ENCODE assay signal across 19 cellular contexts in the genomic region with DNA sequence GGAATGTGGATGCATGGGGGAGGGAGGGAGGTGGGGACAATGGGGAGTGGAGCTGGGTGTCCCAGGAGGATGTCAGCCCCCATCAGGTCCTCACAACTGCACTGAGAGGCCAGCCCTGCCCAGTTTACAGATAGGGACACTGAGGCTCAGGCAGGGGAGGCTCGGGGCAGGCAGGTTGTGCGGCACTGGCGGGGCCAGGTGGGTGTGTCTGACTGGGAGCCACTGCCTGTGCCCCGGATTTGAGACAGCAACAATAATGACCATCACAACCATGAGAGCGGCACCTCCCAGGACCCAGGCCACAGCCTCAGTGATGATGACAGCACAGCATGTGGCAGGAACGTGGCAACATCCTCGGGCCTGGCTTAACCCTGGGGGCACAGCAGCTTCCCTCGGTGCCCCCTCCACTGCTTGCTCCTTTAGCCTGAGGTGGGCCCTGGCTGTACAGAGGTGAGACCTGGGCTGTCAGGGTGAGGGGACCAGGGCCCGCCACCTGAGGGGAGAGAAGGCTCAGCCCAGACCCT. TPM values are rescaled to one million over a fixed set of nuclear protein-coding genes. Genes with fewer than 3 reads are reported as not detected.
A peak's percentile ranks its signal among the peaks of the same experiment; 100 is the strongest.
DNase-seq lines count a peak whose midpoint lies in the region; ATAC-seq, FAIRE-seq and TF ChIP-seq lines count a peak whose summit lies in the region.
"Had no signal": no experiment of that assay in that cellular context is flagged by ENCODE, and none has a peak within 500 bp of the region (broad histone marks: within the 10 kb centered on the region; RNA-seq: fewer than 3 reads in every experiment).

No MANE protein-coding gene starts in this region.

- no peak overlapping the region for H2BK120ac ChIP-seq in H1 (replicated peaks; ENCODE audit: low read depth, low read length)

- 83% methylated on average over 9 of the region's 9 CpGs; no CpG with 5 or more reads in 1 of the 2 experiments for WGBS in H1 (ENCODE audit: extremely low coverage in 1 of 2, insufficient coverage in 1 of 2, insufficient read length in 1 of 2, insufficient replicate concordance in 2 of 2, low coverage in 1 of 2, low lambda C conversion rate in 2 of 2, missing lambda C conversion rate in 1 of 2), 2 experiments

- no peak overlapping the region for H3K9ac ChIP-seq in H1 (replicated peaks in 1 of 4; ENCODE audit: extremely low read depth in 1 of 4, low read depth in 3 of 4, low read length in 3 of 4)
- H3K9ac ChIP-seq: GM23248 had no signal

- H3K9me3 ChIP-seq in H1 (ENCODE audit: insufficient read depth in 2 of 2, low read depth in 1 of 2, low read length in 1 of 2) (no peaks in the 10 kb centered on the region), osteoblast (ENCODE audit: low read depth, low read length) (no peaks in the 10 kb centered on the region)
- H3K9me3 ChIP-seq: HAP-1 had no signal

- no peak overlapping the region for H4K5ac ChIP-seq in H1 (ENCODE audit: insufficient read length, low read depth, low read length)

- TF ChIP-seq POLR2A in H1 (IDR thresholded peaks at IDR 0.05; ENCODE audit: control extremely low read depth in 1 of 2, low read depth in 2 of 2, low read length in 2 of 2) = no peak

- H3K79me1 ChIP-seq in H1 (ENCODE audit: low read depth, low read length) = no peaks in the 10 kb centered on the region

- POLR2A ChIA-PET in H1 (lab: Charles Lee; ENCODE audit: partially characterized antibody) = interaction anchor here (0.5 kb wide), 1 partner anchor 88 kb away, joined by 3 read pairs; no protein-coding TSS in a partner anchor

- H3K79me2 ChIP-seq in H1 (ENCODE audit: control insufficient read depth in 1 of 2, insufficient read depth in 2 of 2, low read length in 2 of 2) (no peaks in the 10 kb centered on the region), osteoblast (ENCODE audit: insufficient read depth, low read length) (no peaks in the 10 kb centered on the region)

- FAIRE-seq in H1 (lab: Jason Lieb, UNC) = no peak
- FAIRE-seq: D721Med, GM12878, GM19239 had no signal

- TF ChIP-seq CTCF in H1 (IDR thresholded peaks at IDR 0.05; ENCODE audit: control extremely low read depth in 1 of 3, insufficient read depth in 1 of 3, low read depth in 1 of 3, low read length in 3 of 3) = no peak
- no peak for TF ChIP-seq CTCF in osteoblast (IDR thresholded peaks at IDR 0.05; ENCODE audit: extremely low read depth, low read depth, low read length)

- H3K36me3 ChIP-seq in H7 (replicated peaks; ENCODE audit: control insufficient read depth, insufficient read depth, low read length) (no peaks in the 10 kb centered on the region), H1 (ENCODE audit: control insufficient read depth in 2 of 4, insufficient read depth in 4 of 4, low read length in 3 of 4) (no peaks in the 10 kb centered on the region), osteoblast (ENCODE audit: insufficient read depth, low read length) (no peaks in the 10 kb centered on the region)
- H3K36me3 ChIP-seq: HAP-1 had no signal

- H2AFZ ChIP-seq in H1 (ENCODE audit: low read length) (no peak overlapping the region), osteoblast (ENCODE audit: low read length) (no peak overlapping the region)
- H2AFZ ChIP-seq: GM23248 had no signal

- H3K4me1 ChIP-seq in H1 (replicated peaks in 1 of 4; ENCODE audit: control insufficient read depth in 3 of 4, insufficient read depth in 4 of 4, low read length in 3 of 4) (peaks cover 0 to 11% (median 6%) of the 10 kb centered on the region in 4 experiments; a peak in 6 of 7 replicates), osteoblast (ENCODE audit: insufficient read depth, low read length) (no peaks in the 10 kb centered on the region)
- H3K4me1 ChIP-seq: HAP-1 had no signal

- no peak overlapping the region for H2BK12ac ChIP-seq in H1 (ENCODE audit: low read depth, low read length)

- H3K4me1 Mint-ChIP-seq in stimulated activated naive B cell treated with anti-CD40 and anti-IgM and Interleukin-4, amounts not matched to agents 10 μg/mL and 1 μg/mL and 100 μg/mL, for 72 hours = peaks cover 5 to 6% of the 10 kb centered on the region in 2 donors
- H3K4me1 Mint-ChIP-seq: CD4-positive, CD25-positive, alpha-beta regulatory T cell had no signal

- H3K18ac ChIP-seq in H1 (ENCODE audit: extremely low read depth, low read length) = no peak overlapping the region

- TF ChIP-seq RAD21 in H1 (IDR thresholded peaks at IDR 0.05 in 1 of 2, conservative IDR thresholded peaks at IDR 0.05 in 1 of 2; ENCODE audit: low read depth in 2 of 2, low read length in 2 of 2) = no peak

- no peaks in the 10 kb centered on the region for H3K36me3 Mint-ChIP-seq in stimulated activated naive B cell treated with anti-CD40 and anti-IgM and Interleukin-4, amounts not matched to agents 10 μg/mL and 1 μg/mL and 100 μg/mL, for 72 hours
- H3K36me3 Mint-ChIP-seq: CD4-positive, CD25-positive, alpha-beta regulatory T cell; CD8-positive, alpha-beta T cell had no signal

- TF ChIP-seq EP300 in H1 (IDR thresholded peaks at IDR 0.05; ENCODE audit: borderline replicate concordance in 1 of 2, low read depth in 2 of 2, low read length in 2 of 2) = no peak

- H2BK15ac ChIP-seq in H1 (ENCODE audit: low read length) = no peak overlapping the region

- H3K56ac ChIP-seq in H1 (replicated peaks; ENCODE audit: insufficient read length, low read depth, low read length) = no peak overlapping the region

- no peak overlapping the region for H3K14ac ChIP-seq in H1 (ENCODE audit: insufficient read length)

- H3K4me3 ChIP-seq in H7 (ENCODE audit: insufficient read depth, low read depth, low read length) (no peak overlapping the region), H1 (ENCODE audit: extremely low read depth in 1 of 4, insufficient read depth in 2 of 4, low read depth in 3 of 4, low read length in 4 of 4) (no peak overlapping the region), osteoblast (ENCODE audit: insufficient read depth, low read length) (no peak overlapping the region)
- H3K4me3 ChIP-seq: GM12878, GM23248, HAP-1 had no signal

- H3K4ac ChIP-seq in H1 (replicated peaks; ENCODE audit: insufficient read length, low read depth, low read length) = peak overlapping the region; percentile 44

- no peaks in the 10 kb centered on the region for H4K20me1 ChIP-seq in H1 (replicated peaks in 1 of 2; ENCODE audit: control insufficient read depth in 1 of 2, insufficient read depth in 2 of 2, low read length in 2 of 2)
- peaks cover 3% of the 10 kb centered on the region for H4K20me1 ChIP-seq in osteoblast (ENCODE audit: insufficient read depth, low read length)

- no peak overlapping the region for H2BK20ac ChIP-seq in H1 (ENCODE audit: low read length)

- ATAC-seq in stimulated activated naive B cell treated with anti-CD40 and anti-IgM and Interleukin-4, amounts not matched to agents 10 μg/mL and 1 μg/mL and 100 μg/mL, for 72 hours (replicated peaks) = no peak
- ATAC-seq: CD8-positive, alpha-beta T cell; GM12878 had no signal

- H2AK5ac ChIP-seq in H1 (ENCODE audit: low read depth, low read length) = no peak overlapping the region

- H4K8ac ChIP-seq in H1 (ENCODE audit: extremely low read depth, insufficient read depth, low read length) = no peak overlapping the region; the same call in 1 of the 2 replicates

- H3K27ac Mint-ChIP-seq in stimulated activated naive B cell treated with anti-CD40 and anti-IgM and Interleukin-4, amounts not matched to agents 10 μg/mL and 1 μg/mL and 100 μg/mL, for 72 hours = no peak overlapping the region
- H3K27ac Mint-ChIP-seq: CD4-positive, CD25-positive, alpha-beta regulatory T cell; CD8-positive, alpha-beta T cell; HFFc6 had no signal

- H3K27me3 ChIP-seq in H7 (ENCODE audit: control insufficient read depth, insufficient read depth, low read length) (no peaks in the 10 kb centered on the region), H1 (replicated peaks in 1 of 4; ENCODE audit: control insufficient read depth in 3 of 4, extremely low read depth in 1 of 4, insufficient read depth in 3 of 4, low read length in 3 of 4) (no peaks in the 10 kb centered on the region), osteoblast (ENCODE audit: insufficient read depth, low read length) (no peaks in the 10 kb centered on the region)

- peaks cover 59 to 62% of the 10 kb centered on the region in 2 donors for H3K27me3 Mint-ChIP-seq in stimulated activated naive B cell treated with anti-CD40 and anti-IgM and Interleukin-4, amounts not matched to agents 10 μg/mL and 1 μg/mL and 100 μg/mL, for 72 hours

- no peaks in the 10 kb centered on the region for H3K9me3 Mint-ChIP-seq in stimulated activated naive B cell treated with anti-CD40 and anti-IgM and Interleukin-4, amounts not matched to agents 10 μg/mL and 1 μg/mL and 100 μg/mL, for 72 hours
- H3K9me3 Mint-ChIP-seq: CD4-positive, CD25-positive, alpha-beta regulatory T cell; CD8-positive, alpha-beta T cell; HFFc6 had no signal

- no peak overlapping the region for H3K4me2 ChIP-seq in H1 (ENCODE audit: insufficient read depth in 1 of 2, low read depth in 2 of 2, low read length in 2 of 2)
- no peak overlapping the region for H3K4me2 ChIP-seq in osteoblast (ENCODE audit: insufficient read depth, low read length)

- CTCF ChIA-PET in H1 (lab: Charles Lee; ENCODE audit: partially characterized antibody) = interaction anchor here (1.0 to 1.3 kb wide), 2 partner anchors 50 to 269 kb away, joined by 3 to 4 read pairs; no protein-coding TSS in a partner anchor

- H4K91ac ChIP-seq in H1 (replicated peaks; ENCODE audit: insufficient read length, low read length) = no peak overlapping the region

- H3K4me3 Mint-ChIP-seq in stimulated activated naive B cell treated with anti-CD40 and anti-IgM and Interleukin-4, amounts not matched to agents 10 μg/mL and 1 μg/mL and 100 μg/mL, for 72 hours = no peak overlapping the region
- H3K4me3 Mint-ChIP-seq: CD4-positive, CD25-positive, alpha-beta regulatory T cell; CD8-positive, alpha-beta T cell; HFFc6 had no signal

- DNase-seq in H7 (peak; percentile 60), H1 (ENCODE audit: low read depth in 1 of 2, low spot score in 2 of 2) (no peak), osteoblast (ENCODE audit: insufficient read length, low spot score, missing footprints) (peak; percentile 66), substantia nigra (lab: John Stamatoyannopoulos, UW) (no peak), COR-L47 (lab: John Stamatoyannopoulos, UW) (no peak)
- DNase-seq in stimulated activated naive B cell treated with anti-CD40 and anti-IgM and Interleukin-4, amounts not matched to agents 10 μg/mL and 1 μg/mL and 100 μg/mL, for 72 hours = no peak
- DNase-seq: CD4-positive, CD25-positive, alpha-beta regulatory T cell; CD8-positive, alpha-beta T cell; DMS 273 treated with DMSO at 0.1 percent for 48 hours; DMS79; EL; GDM1; GM23248; HFFc6 had no signal

- no peaks in the 10 kb centered on the region for H3K23me2 ChIP-seq in H1 (ENCODE audit: low read depth, low read length)

- H3K27ac ChIP-seq in H1 (ENCODE audit: low read depth, low read length) = no peak overlapping the region
- H3K27ac ChIP-seq in osteoblast (ENCODE audit: low read depth, low read length) = no peak overlapping the region
- H3K27ac ChIP-seq in substantia nigra (ENCODE audit: low read depth, low read length, poor library complexity, severe bottlenecking) = no peak overlapping the region
- H3K27ac ChIP-seq: C4-2B, GM23248 had no signal

- no peak overlapping the region for H2BK5ac ChIP-seq in H1 (ENCODE audit: low read depth, low read length)

- H3K23ac ChIP-seq in H1 (ENCODE audit: insufficient read length) = no peak overlapping the region

RNA-seq across cellular contexts. Expression of gene SHISAL1, which starts 32.0 kb away (rescaled TPM):
- 1.3 and 2.9 TPM in 2 replicates for total RNA-seq in H7 (2014; rRNA removed; shearing (Covaris generic))
- total RNA-seq in H1 (2021; fragmentation: NEBNext Ultra II Directional; extraction: Animal tissue kit (Norgen Biotek cat#: 25700)) = 5.4 and 5.8 TPM in 2 replicates
- polyA plus RNA-seq in H1 (2011; rRNA removed) = 2.4 and 3.7 TPM in 2 replicates
- polyA plus RNA-seq in H1 (2011; cell fraction: cytosol; rRNA removed) = 2.7 TPM
- polyA plus RNA-seq in H1 (2011; cell fraction: nucleus; rRNA removed) = 3.0 TPM
- polyA plus RNA-seq in H1 (2012, experiment 1 of 2) = 4.3 to 5.6 TPM (median 5.0 TPM) in 4 replicates
- polyA plus RNA-seq in H1 (2012, experiment 2 of 2) = 3.5 TPM
- 2.3 TPM for polyA plus RNA-seq in H1 (2013, experiment 1 of 2)
- polyA plus RNA-seq in H1 (2013, experiment 2 of 2) = 2.5 TPM
- polyA minus RNA-seq in H1 (2011; rRNA and poly(A)+ RNA removed) = 7.7 and 11.4 TPM in 2 replicates
- polyA minus RNA-seq in H1 (2011; cell fraction: cytosol; rRNA and poly(A)+ RNA removed) = 2.6 TPM
- polyA minus RNA-seq in H1 (2011; cell fraction: nucleus; rRNA and poly(A)+ RNA removed) = 2.2 TPM
- 52.5 and 57.2 TPM in 2 replicates for total RNA-seq in osteoblast
- total RNA-seq: CD4-positive, CD25-positive, alpha-beta regulatory T cell; CD8-positive, alpha-beta T cell; GM12878; HFFc6 had no signal
- polyA plus RNA-seq: CD4-positive, CD25-positive, alpha-beta regulatory T cell; GM12878 had no signal

Comparison
In these comparisons a context has a peak if more than half of its experiments do, and no peak if none do; other contexts are left out.
1. DNase-seq: peak in H7 (single experiment) and osteoblast (single experiment); none in H1 (0 of 2), stimulated activated naive B cell treated with anti-CD40 and anti-IgM and Interleukin-4, amounts not matched to agents 10 μg/mL and 1 μg/mL and 100 μg/mL, for 72 hours (single experiment), substantia nigra (0 of 49) and COR-L47 (single experiment).